In genomic region chr4:66956852-66957251, GRCh38 we compare ENCODE assay signal across 28 cellular contexts.
"Had no signal": no experiment of that assay in that cellular context is flagged by ENCODE, and none has a peak within 500 bp of the region (broad histone marks: within the 10 kb centered on the region; RNA-seq: fewer than 3 reads in every experiment).

No MANE protein-coding gene starts in this region.

- H3K4me1 Mint-ChIP-seq: stimulated activated effector memory CD8-positive, alpha-beta T cell treated with anti-CD3 and anti-CD28 coated beads, Interleukin-12 subunit alpha, Interleukin-12 subunit beta, amount 100 ng/mL, for 72 hours; stimulated activated naive CD8-positive, alpha-beta T cell treated with anti-CD3 and anti-CD28 coated beads, Interleukin-15, amount 100 ng/mL, for 72 hours had no signal

- H3K27ac Mint-ChIP-seq: stimulated activated effector memory CD8-positive, alpha-beta T cell treated with anti-CD3 and anti-CD28 coated beads, Interleukin-12 subunit alpha, Interleukin-12 subunit beta, amount 100 ng/mL, for 72 hours; stimulated activated memory B cell treated with anti-CD40 and anti-IgM and Interleukin-4, amounts not matched to agents 10 μg/mL and 1 μg/mL and 100 μg/mL, for 72 hours; stimulated activated naive B cell treated with anti-CD40 and anti-IgM and Interleukin-4, amounts not matched to agents 10 μg/mL and 1 μg/mL and 100 μg/mL, for 72 hours; stimulated activated naive CD8-positive, alpha-beta T cell treated with anti-CD3 and anti-CD28 coated beads, Interleukin-15, amount 100 ng/mL, for 72 hours; stimulated activated naive CD8-positive, alpha-beta T cell treated with anti-CD3 and anti-CD28 coated beads, Interleukin-15, Interleukin-2, amounts not matched to agents 100 ng/mL and 50 ng/mL, for 24 hours; type B pancreatic cell had no signal

- H3K27ac ChIP-seq: stomach, suprapubic skin, testis, thoracic aorta, thyroid gland, tibial artery, tibial nerve, transverse colon, upper lobe of left lung, upper lobe of right lung, uterus, vagina had no signal

- DNase-seq: stimulated activated CD4-positive, alpha-beta T cell treated with anti-CD3 and anti-CD28 coated beads, Interleukin-2, amount 100 ng/mL, for 48 hours; stimulated activated CD4-positive, alpha-beta T cell treated with anti-CD3 and anti-CD28 coated beads, Interleukin-4, amount 100 ng/mL, for 1 hour; stimulated activated CD4-positive, alpha-beta T cell treated with anti-CD3 and anti-CD28 coated beads, Interleukin-4, amount 100 ng/mL, for 24 hours; stimulated activated CD4-positive, alpha-beta T cell treated with anti-CD3 and anti-CD28 coated beads, Interleukin-4, amount 100 ng/mL, for 4 hours; stimulated activated CD8-positive, alpha-beta memory T cell treated with anti-CD3 and anti-CD28 coated beads, Interleukin-4, amount 100 ng/mL, for 48 hours; stimulated activated naive B cell treated with anti-CD40 and anti-IgM and Interleukin-4, amounts not matched to agents 10 μg/mL and 1 μg/mL and 100 μg/mL, for 72 hours; stimulated activated naive CD4-positive, alpha-beta T cell; stimulated activated naive CD4-positive, alpha-beta T cell treated with Interleukin-2 at 50 U/mL for 16 hours; stimulated activated naive CD8-positive, alpha-beta T cell treated with anti-CD3 and anti-CD28 coated beads, Interleukin-15, amount 100 ng/mL, for 72 hours; stimulated activated naive CD8-positive, alpha-beta T cell treated with anti-CD3 and anti-CD28 coated beads, Interleukin-15, Interleukin-2, amounts not matched to agents 100 U/mL and 50 U/mL, for 24 hours; stomach; substantia nigra; testis; thyroid gland; transverse colon; trophoblast cell; upper lobe of left lung; upper lobe of right lung; uterus had no signal

- H3K27me3 Mint-ChIP-seq: stimulated activated memory B cell treated with anti-CD40 and anti-IgM and Interleukin-4, amounts not matched to agents 10 μg/mL and 1 μg/mL and 100 μg/mL, for 72 hours; stimulated activated naive B cell treated with anti-CD40 and anti-IgM and Interleukin-4, amounts not matched to agents 10 μg/mL and 1 μg/mL and 100 μg/mL, for 72 hours; stimulated activated naive CD8-positive, alpha-beta T cell treated with anti-CD3 and anti-CD28 coated beads, Interleukin-15, amount 100 ng/mL, for 72 hours; stimulated activated naive CD8-positive, alpha-beta T cell treated with anti-CD3 and anti-CD28 coated beads, Interleukin-15, Interleukin-2, amounts not matched to agents 100 ng/mL and 50 ng/mL, for 24 hours had no signal

- H3K9me3 Mint-ChIP-seq: type B pancreatic cell had no signal

- H3K4me3 ChIP-seq: stomach, suprapubic skin, testis, thoracic aorta, thyroid gland, tibial artery, tibial nerve, transverse colon, upper lobe of left lung, upper lobe of right lung, uterus, vagina had no signal

- H3K4me1 ChIP-seq: stomach, suprapubic skin, testis, thyroid gland, tibial artery, tibial nerve, transverse colon, upper lobe of left lung, upper lobe of right lung, uterus, vagina had no signal

- H3K36me3 Mint-ChIP-seq: stimulated activated effector memory CD8-positive, alpha-beta T cell treated with anti-CD3 and anti-CD28 coated beads, Interleukin-12 subunit alpha, Interleukin-12 subunit beta, amount 100 ng/mL, for 72 hours; stimulated activated memory B cell treated with anti-CD40 and anti-IgM and Interleukin-4, amounts not matched to agents 10 μg/mL and 1 μg/mL and 100 μg/mL, for 72 hours; stimulated activated naive B cell treated with anti-CD40 and anti-IgM and Interleukin-4, amounts not matched to agents 10 μg/mL and 1 μg/mL and 100 μg/mL, for 72 hours; type B pancreatic cell had no signal

- H3K27me3 ChIP-seq: stomach, suprapubic skin, testis, thyroid gland, tibial artery, tibial nerve, transverse colon, upper lobe of left lung, upper lobe of right lung, uterus, vagina had no signal

- ATAC-seq: stimulated activated effector memory CD8-positive, alpha-beta T cell treated with anti-CD3 and anti-CD28 coated beads, Interleukin-12 subunit alpha, Interleukin-12 subunit beta, amount 100 ng/mL, for 72 hours; stimulated activated memory B cell treated with anti-CD40 and anti-IgM and Interleukin-4, amounts not matched to agents 10 μg/mL and 1 μg/mL and 100 μg/mL, for 72 hours; stimulated activated naive B cell treated with anti-CD40 and anti-IgM and Interleukin-4, amounts not matched to agents 10 μg/mL and 1 μg/mL and 100 μg/mL, for 72 hours; stimulated activated naive CD8-positive, alpha-beta T cell treated with anti-CD3 and anti-CD28 coated beads, Interleukin-15, amount 100 ng/mL, for 72 hours; stimulated activated naive CD8-positive, alpha-beta T cell treated with anti-CD3 and anti-CD28 coated beads, Interleukin-15, Interleukin-2, amounts not matched to agents 100 U/mL and 50 U/mL, for 24 hours; upper lobe of right lung had no signal

- H3K36me3 ChIP-seq: stomach, suprapubic skin, thoracic aorta, thyroid gland, tibial artery, tibial nerve, transverse colon, upper lobe of left lung, upper lobe of right lung, uterus, vagina had no signal

- H3K4me3 Mint-ChIP-seq: stimulated activated effector memory CD8-positive, alpha-beta T cell treated with anti-CD3 and anti-CD28 coated beads, Interleukin-12 subunit alpha, Interleukin-12 subunit beta, amount 100 ng/mL, for 72 hours; stimulated activated memory B cell treated with anti-CD40 and anti-IgM and Interleukin-4, amounts not matched to agents 10 μg/mL and 1 μg/mL and 100 μg/mL, for 72 hours; stimulated activated naive B cell treated with anti-CD40 and anti-IgM and Interleukin-4, amounts not matched to agents 10 μg/mL and 1 μg/mL and 100 μg/mL, for 72 hours; stimulated activated naive CD8-positive, alpha-beta T cell treated with anti-CD3 and anti-CD28 coated beads, Interleukin-15, amount 100 ng/mL, for 72 hours; stimulated activated naive CD8-positive, alpha-beta T cell treated with anti-CD3 and anti-CD28 coated beads, Interleukin-15, Interleukin-2, amounts not matched to agents 100 ng/mL and 50 ng/mL, for 24 hours; type B pancreatic cell had no signal
